33 cellular contexts compared by ENCODE assay signal in genomic region chr21:41997657-41998056, GRCh38.
"Had no signal": no experiment of that assay in that cellular context is flagged by ENCODE, and none has a peak within 500 bp of the region (broad histone marks: within the 10 kb centered on the region; RNA-seq: fewer than 3 reads in every experiment).

No MANE protein-coding gene starts in this region.

- H3K27ac Mint-ChIP-seq: activated CD4-positive, alpha-beta memory T cell treated with anti-CD3 and anti-CD28 coated beads for 36 hours; activated CD4-positive, alpha-beta T cell treated with anti-CD3 and anti-CD28 coated beads for 36 hours; activated CD4-positive, alpha-beta T cell treated with anti-CD3 and anti-CD28 coated beads, Interleukin-2, amount 10 ng/mL, durations not matched to agents 24 days and 14 days; activated CD8-positive, alpha-beta memory T cell treated with anti-CD3 and anti-CD28 coated beads, Interleukin-2, amount 10 ng/mL, durations not matched to agents 7 days and 5 days; activated CD8-positive, alpha-beta T cell treated with anti-CD3 and anti-CD28 coated beads, Interleukin-2, amount 10 ng/mL, durations not matched to agents 7 days and 5 days; activated naive CD4-positive, alpha-beta T cell treated with anti-CD3 and anti-CD28 coated beads for 36 hours; activated naive CD4-positive, alpha-beta T cell treated with anti-CD3 and anti-CD28 coated beads, Interleukin-2, amount 50 U/mL, for 24 hours; activated naive CD8-positive, alpha-beta T cell treated with anti-CD3 and anti-CD28 coated beads for 36 hours; activated naive CD8-positive, alpha-beta T cell treated with anti-CD3 and anti-CD28 coated beads, Interleukin-2, amount 50 U/mL, for 24 hours; activated T-helper 1 cell treated with anti-CD3 and anti-CD28 coated beads, Interleukin-12 subunit alpha, Interleukin-12 subunit beta, Interleukin-2, Interleukin-4 antibody, amounts not matched to agents 30 ng/mL and 10 ng/mL and 1 ng/mL, durations not matched to agents 14 hours and 24 hours and 36 hours; activated T-helper 2 cell treated with anti-CD3 and anti-CD28 coated beads, Interferon-gamma antibody, Interleukin-2, Interleukin-4, amounts not matched to agents 10 μg/mL and 5 μg/mL and 100 μg/mL, durations not matched to agents 14 hours and 24 hours and 36 hours had no signal

- H3K27me3 Mint-ChIP-seq: activated CD4-positive, alpha-beta memory T cell treated with anti-CD3 and anti-CD28 coated beads for 36 hours; activated CD4-positive, alpha-beta T cell treated with anti-CD3 and anti-CD28 coated beads for 36 hours; activated CD8-positive, alpha-beta memory T cell treated with anti-CD3 and anti-CD28 coated beads, Interleukin-2, amount 10 ng/mL, durations not matched to agents 7 days and 5 days; activated naive CD4-positive, alpha-beta T cell treated with anti-CD3 and anti-CD28 coated beads, Interleukin-2, amount 50 U/mL, for 24 hours; activated naive CD8-positive, alpha-beta T cell treated with anti-CD3 and anti-CD28 coated beads for 36 hours; activated naive CD8-positive, alpha-beta T cell treated with anti-CD3 and anti-CD28 coated beads, Interleukin-2, amount 50 U/mL, for 24 hours; central memory CD8-positive, alpha-beta T cell; effector memory CD8-positive, alpha-beta T cell had no signal

- H3K4me3 ChIP-seq: esophagus squamous epithelium, gastroesophageal sphincter, heart right ventricle had no signal

- H3K4me3 Mint-ChIP-seq: activated CD4-positive, alpha-beta memory T cell treated with anti-CD3 and anti-CD28 coated beads for 36 hours; activated CD4-positive, alpha-beta T cell treated with anti-CD3 and anti-CD28 coated beads for 36 hours; activated CD4-positive, alpha-beta T cell treated with anti-CD3 and anti-CD28 coated beads, Interleukin-2, amount 10 ng/mL, durations not matched to agents 24 days and 14 days; activated CD8-positive, alpha-beta memory T cell treated with anti-CD3 and anti-CD28 coated beads, Interleukin-2, amount 10 ng/mL, durations not matched to agents 7 days and 5 days; activated CD8-positive, alpha-beta T cell treated with anti-CD3 and anti-CD28 coated beads, Interleukin-2, amount 10 ng/mL, durations not matched to agents 7 days and 5 days; activated naive CD4-positive, alpha-beta T cell treated with anti-CD3 and anti-CD28 coated beads for 36 hours; activated naive CD4-positive, alpha-beta T cell treated with anti-CD3 and anti-CD28 coated beads, Interleukin-2, amount 50 U/mL, for 24 hours; activated naive CD8-positive, alpha-beta T cell treated with anti-CD3 and anti-CD28 coated beads for 36 hours; activated naive CD8-positive, alpha-beta T cell treated with anti-CD3 and anti-CD28 coated beads, Interleukin-2, amount 50 U/mL, for 24 hours; activated T-helper 1 cell treated with anti-CD3 and anti-CD28 coated beads, Interleukin-12 subunit alpha, Interleukin-12 subunit beta, Interleukin-2, Interleukin-4 antibody, amounts not matched to agents 30 ng/mL and 10 ng/mL and 1 ng/mL, durations not matched to agents 14 hours and 24 hours and 36 hours; central memory CD8-positive, alpha-beta T cell; effector memory CD8-positive, alpha-beta T cell had no signal

- ATAC-seq: activated CD4-positive, alpha-beta T cell treated with anti-CD3 and anti-CD28 coated beads for 36 hours; activated CD8-positive, alpha-beta memory T cell treated with anti-CD3 and anti-CD28 coated beads, Interleukin-2, amount 10 ng/mL, durations not matched to agents 7 days and 5 days; activated CD8-positive, alpha-beta T cell treated with anti-CD3 and anti-CD28 coated beads, Interleukin-2, amount 10 ng/mL, durations not matched to agents 7 days and 5 days; activated naive CD8-positive, alpha-beta T cell treated with anti-CD3 and anti-CD28 coated beads, Interleukin-2, amount 50 U/mL, for 24 hours; effector memory CD8-positive, alpha-beta T cell; gastroesophageal sphincter; heart right ventricle had no signal

- H3K27ac ChIP-seq: brain microvascular endothelial cell, esophagus squamous epithelium, gastroesophageal sphincter, heart right ventricle had no signal

- H3K9me3 Mint-ChIP-seq: activated naive CD4-positive, alpha-beta T cell treated with anti-CD3 and anti-CD28 coated beads, Interleukin-2, amount 50 U/mL, for 24 hours; central memory CD8-positive, alpha-beta T cell; effector memory CD8-positive, alpha-beta T cell had no signal

- DNase-seq: activated CD4-positive, alpha-beta memory T cell treated with anti-CD3 and anti-CD28 coated beads for 36 hours; activated CD4-positive, alpha-beta T cell treated with anti-CD3 and anti-CD28 coated beads for 36 hours; activated CD4-positive, alpha-beta T cell treated with anti-CD3 and anti-CD28 coated beads, Interleukin-2, amount 10 ng/mL, durations not matched to agents 24 days and 14 days; activated CD4-positive, CD25-positive, alpha-beta regulatory T cell; activated CD4-positive, CD25-positive, alpha-beta regulatory T cell treated with anti-CD3 and anti-CD28 coated beads, Interleukin-2, amount 50 U/mL, for 72 hours; activated CD8-positive, alpha-beta memory T cell treated with anti-CD3 and anti-CD28 coated beads, Interleukin-2, amount 10 ng/mL, durations not matched to agents 7 days and 5 days; activated CD8-positive, alpha-beta memory T cell treated with anti-CD3 and anti-CD28 coated beads, Interleukin-2, amount 50 U/mL, for 4 hours; activated CD8-positive, alpha-beta T cell treated with anti-CD3 and anti-CD28 coated beads, Interleukin-2, amount 10 ng/mL, durations not matched to agents 7 days and 5 days; activated effector memory CD4-positive, alpha-beta T cell treated with anti-CD3 and anti-CD28 coated beads, Interleukin-2, amount 50 U/mL, for 16 hours; activated naive CD4-positive, alpha-beta T cell treated with anti-CD3 and anti-CD28 coated beads for 36 hours; activated naive CD8-positive, alpha-beta T cell treated with anti-CD3 and anti-CD28 coated beads for 36 hours; activated naive CD8-positive, alpha-beta T cell treated with anti-CD3 and anti-CD28 coated beads, Interleukin-2, amount 50 U/mL, for 24 hours; activated T-cell treated with anti-CD3 and anti-CD28 coated beads, Interleukin-2, amount 50 U/mL, for 1 hour; activated T-cell treated with anti-CD3 and anti-CD28 coated beads, Interleukin-2, amount 50 U/mL, for 48 hours; anterior cingulate cortex; brain microvascular endothelial cell; cortex of kidney; dermis blood vessel endothelial cell; effector CD4-positive, alpha-beta T cell; effector memory CD8-positive, alpha-beta T cell; erythroblast; esophagus squamous epithelium; foreskin melanocyte; heart right ventricle; T-helper 1 cell; T-helper 2 cell had no signal

- FAIRE-seq: astrocyte, bronchial epithelial cell had no signal
